In the genomic region with DNA sequence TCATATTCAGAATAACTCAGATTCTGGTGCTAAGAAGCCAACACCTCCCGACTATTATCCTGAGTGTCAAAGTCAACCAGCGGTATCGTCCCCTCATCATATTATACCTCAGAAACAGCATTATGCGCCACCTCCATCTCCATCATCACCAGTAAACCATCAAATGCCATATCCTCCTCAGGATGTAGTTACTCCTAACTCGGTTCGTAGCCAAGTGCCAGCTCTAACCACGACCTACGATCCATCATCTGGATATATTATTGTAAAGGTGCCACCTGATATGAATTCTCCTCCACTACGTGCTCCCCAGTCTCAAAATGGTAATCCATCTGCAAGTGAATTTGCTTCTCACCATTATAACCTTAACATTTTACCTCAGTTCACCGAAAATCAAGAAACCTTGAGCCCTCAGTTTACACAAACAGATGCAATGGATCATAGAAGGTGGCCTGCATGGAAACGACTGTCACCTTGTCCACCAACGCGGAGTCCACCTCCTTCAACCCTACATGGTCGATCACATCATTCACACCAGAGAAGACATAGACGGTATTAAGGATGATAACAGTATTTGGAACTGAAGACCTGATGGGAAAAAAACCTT, we compare ENCODE assay signal across 41 cellular contexts. TPM values are rescaled to one million over a fixed set of nuclear protein-coding genes. Genes with fewer than 3 reads are reported as not detected.
"Had no signal": no experiment of that assay in that cellular context is flagged by ENCODE, and none has a peak within 500 bp of the region (broad histone marks: within the 10 kb centered on the region; RNA-seq: fewer than 3 reads in every experiment).

No MANE protein-coding gene starts in this region.

- DNase-seq: activated effector memory CD4-positive, alpha-beta T cell treated with anti-CD3 and anti-CD28 coated beads, Interleukin-2, amount 50 U/mL, for 16 hours; activated effector memory CD4-positive, alpha-beta T cell treated with Interleukin-2 at 50 U/mL for 16 hours; activated gamma-delta T cell; activated gamma-delta T cell treated with Interleukin-2 at 50 U/mL for 16 hours; activated naive CD4-positive, alpha-beta T cell; activated naive CD4-positive, alpha-beta T cell treated with anti-CD3 and anti-CD28 coated beads for 36 hours; activated naive CD4-positive, alpha-beta T cell treated with anti-CD3 and anti-CD28 coated beads, Interleukin-2, amount 10 ng/mL, durations not matched to agents 7 days and 5 days; activated naive CD4-positive, alpha-beta T cell treated with anti-CD3 and anti-CD28 coated beads, Interleukin-2, amount 50 U/mL, for 16 hours; activated naive CD4-positive, alpha-beta T cell treated with Interleukin-2 at 50 U/mL for 16 hours; activated naive CD8-positive, alpha-beta T cell treated with anti-CD3 and anti-CD28 coated beads for 36 hours; activated naive CD8-positive, alpha-beta T cell treated with anti-CD3 and anti-CD28 coated beads, Interleukin-2, amount 10 ng/mL, durations not matched to agents 7 days and 5 days; activated naive CD8-positive, alpha-beta T cell treated with anti-CD3 and anti-CD28 coated beads, Interleukin-2, amount 50 U/mL, for 24 hours; activated T-cell treated with anti-CD3 and anti-CD28 coated beads, Interleukin-2, amount 50 U/mL, for 24 hours; activated T-cell treated with anti-CD3 and anti-CD28 coated beads, Interleukin-2, amount 50 U/mL, for 4 hours; activated T-cell treated with anti-CD3 and anti-CD28 coated beads, Interleukin-2, amount 50 U/mL, for 48 hours; activated T-cell treated with anti-CD3 and anti-CD28 coated beads, Interleukin-2, amount 50 U/mL, for 72 hours; adrenal gland; amniotic stem cell; amygdala; anterior cingulate cortex; aorta; body of pancreas; brain microvascular endothelial cell; caudate nucleus; central memory CD4-positive, alpha-beta T cell; cerebellar nuclear complex had no signal

- H3K27me3 Mint-ChIP-seq: activated naive CD4-positive, alpha-beta T cell treated with anti-CD3 and anti-CD28 coated beads, Interleukin-2, amount 10 ng/mL, durations not matched to agents 7 days and 5 days; activated naive CD8-positive, alpha-beta T cell; activated naive CD8-positive, alpha-beta T cell treated with anti-CD3 and anti-CD28 coated beads for 36 hours; activated naive CD8-positive, alpha-beta T cell treated with anti-CD3 and anti-CD28 coated beads, Interleukin-2, amount 10 ng/mL, durations not matched to agents 7 days and 5 days; activated T-cell treated with anti-CD3 and anti-CD28 coated beads, Interleukin-2, amount 50 U/mL, for 24 hours; activated T-helper 17 cell treated with anti-CD3 and anti-CD28 coated beads, Interleukin-2, amount 50 U/mL, for 72 hours; central memory CD8-positive, alpha-beta T cell had no signal

- FAIRE-seq: bronchial epithelial cell had no signal

- H3K36me3 ChIP-seq: adrenal gland, ascending aorta, brain microvascular endothelial cell, breast epithelium, cardiac muscle cell had no signal

- H3K4me1 ChIP-seq: adrenal gland, ascending aorta, body of pancreas, breast epithelium had no signal

- H3K27ac ChIP-seq: adrenal gland, ascending aorta, body of pancreas, brain microvascular endothelial cell, breast epithelium, cardiac muscle cell had no signal

- ATAC-seq: activated naive CD4-positive, alpha-beta T cell treated with anti-CD3 and anti-CD28 coated beads, Interleukin-2, amount 50 U/mL, for 72 hours; activated naive CD8-positive, alpha-beta T cell treated with anti-CD3 and anti-CD28 coated beads, Interleukin-2, amount 50 U/mL, for 24 hours; activated T-cell treated with anti-CD3 and anti-CD28 coated beads, Interleukin-2, amount 50 U/mL, for 4 hours; activated T-cell treated with anti-CD3 and anti-CD28 coated beads, Interleukin-2, amount 50 U/mL, for 72 hours; activated T-helper 17 cell treated with anti-CD3 and anti-CD28 coated beads, Interleukin-2, amount 50 U/mL, for 72 hours; body of pancreas had no signal

- H3K4me3 ChIP-seq: adrenal gland, ascending aorta, body of pancreas, breast epithelium, cardiac muscle cell had no signal

- H3K27me3 ChIP-seq: ascending aorta, body of pancreas, brain microvascular endothelial cell, cardiac muscle cell had no signal

- H3K36me3 Mint-ChIP-seq: activated naive CD4-positive, alpha-beta T cell treated with anti-CD3 and anti-CD28 coated beads, Interleukin-2, amount 10 ng/mL, durations not matched to agents 7 days and 5 days; activated naive CD4-positive, alpha-beta T cell treated with anti-CD3 and anti-CD28 coated beads, Interleukin-2, amount 50 U/mL, for 24 hours; activated naive CD4-positive, alpha-beta T cell treated with anti-CD3 and anti-CD28 coated beads, Interleukin-2, amount 50 U/mL, for 72 hours; activated naive CD8-positive, alpha-beta T cell; activated naive CD8-positive, alpha-beta T cell treated with anti-CD3 and anti-CD28 coated beads for 36 hours; activated naive CD8-positive, alpha-beta T cell treated with anti-CD3 and anti-CD28 coated beads, Interleukin-2, amount 10 ng/mL, durations not matched to agents 7 days and 5 days; brain had no signal

- H3K4me3 Mint-ChIP-seq: activated naive CD4-positive, alpha-beta T cell treated with anti-CD3 and anti-CD28 coated beads for 36 hours; activated naive CD4-positive, alpha-beta T cell treated with anti-CD3 and anti-CD28 coated beads, Interleukin-2, amount 10 ng/mL, durations not matched to agents 7 days and 5 days; activated naive CD4-positive, alpha-beta T cell treated with anti-CD3 and anti-CD28 coated beads, Interleukin-2, amount 50 U/mL, for 24 hours; activated naive CD8-positive, alpha-beta T cell; activated naive CD8-positive, alpha-beta T cell treated with anti-CD3 and anti-CD28 coated beads for 36 hours; activated naive CD8-positive, alpha-beta T cell treated with anti-CD3 and anti-CD28 coated beads, Interleukin-2, amount 10 ng/mL, durations not matched to agents 7 days and 5 days; activated naive CD8-positive, alpha-beta T cell treated with anti-CD3 and anti-CD28 coated beads, Interleukin-2, amount 50 U/mL, for 24 hours; activated T-cell treated with anti-CD3 and anti-CD28 coated beads, Interleukin-2, amount 50 U/mL, for 24 hours; activated T-cell treated with anti-CD3 and anti-CD28 coated beads, Interleukin-2, amount 50 U/mL, for 4 hours; activated T-cell treated with anti-CD3 and anti-CD28 coated beads, Interleukin-2, amount 50 U/mL, for 72 hours; activated T-helper 1 cell treated with anti-CD3 and anti-CD28 coated beads, Interleukin-12 subunit alpha, Interleukin-12 subunit beta, Interleukin-2, Interleukin-4 antibody, amounts not matched to agents 30 ng/mL and 10 ng/mL and 1 ng/mL, durations not matched to agents 14 hours and 24 hours and 36 hours; activated T-helper 17 cell treated with anti-CD3 and anti-CD28 coated beads, Interleukin-2, amount 50 U/mL, for 72 hours; brain; central memory CD8-positive, alpha-beta T cell had no signal

- H3K4me1 Mint-ChIP-seq: activated naive CD4-positive, alpha-beta T cell treated with anti-CD3 and anti-CD28 coated beads, Interleukin-2, amount 10 ng/mL, durations not matched to agents 7 days and 5 days; activated naive CD4-positive, alpha-beta T cell treated with anti-CD3 and anti-CD28 coated beads, Interleukin-2, amount 50 U/mL, for 24 hours; activated naive CD8-positive, alpha-beta T cell treated with anti-CD3 and anti-CD28 coated beads for 36 hours; activated naive CD8-positive, alpha-beta T cell treated with anti-CD3 and anti-CD28 coated beads, Interleukin-2, amount 10 ng/mL, durations not matched to agents 7 days and 5 days; activated naive CD8-positive, alpha-beta T cell treated with anti-CD3 and anti-CD28 coated beads, Interleukin-2, amount 50 U/mL, for 24 hours; activated T-helper 17 cell treated with anti-CD3 and anti-CD28 coated beads, Interleukin-2, amount 50 U/mL, for 72 hours; brain; central memory CD8-positive, alpha-beta T cell had no signal

- H3K9me3 Mint-ChIP-seq: activated naive CD4-positive, alpha-beta T cell treated with anti-CD3 and anti-CD28 coated beads for 36 hours; activated naive CD4-positive, alpha-beta T cell treated with anti-CD3 and anti-CD28 coated beads, Interleukin-2, amount 10 ng/mL, durations not matched to agents 7 days and 5 days; activated naive CD4-positive, alpha-beta T cell treated with anti-CD3 and anti-CD28 coated beads, Interleukin-2, amount 50 U/mL, for 24 hours; activated naive CD4-positive, alpha-beta T cell treated with anti-CD3 and anti-CD28 coated beads, Interleukin-2, amount 50 U/mL, for 72 hours; activated naive CD8-positive, alpha-beta T cell treated with anti-CD3 and anti-CD28 coated beads for 36 hours; activated naive CD8-positive, alpha-beta T cell treated with anti-CD3 and anti-CD28 coated beads, Interleukin-2, amount 10 ng/mL, durations not matched to agents 7 days and 5 days; activated T-cell treated with anti-CD3 and anti-CD28 coated beads, Interleukin-2, amount 50 U/mL, for 24 hours; activated T-cell treated with anti-CD3 and anti-CD28 coated beads, Interleukin-2, amount 50 U/mL, for 4 hours; activated T-cell treated with anti-CD3 and anti-CD28 coated beads, Interleukin-2, amount 50 U/mL, for 72 hours; activated T-helper 1 cell treated with anti-CD3 and anti-CD28 coated beads, Interleukin-12 subunit alpha, Interleukin-12 subunit beta, Interleukin-2, Interleukin-4 antibody, amounts not matched to agents 30 ng/mL and 10 ng/mL and 1 ng/mL, durations not matched to agents 14 hours and 24 hours and 36 hours; activated T-helper 17 cell treated with anti-CD3 and anti-CD28 coated beads, Interleukin-2, amount 50 U/mL, for 72 hours; activated T-helper 2 cell treated with anti-CD3 and anti-CD28 coated beads, Interferon-gamma antibody, Interleukin-2, Interleukin-4, amounts not matched to agents 10 μg/mL and 5 μg/mL and 100 μg/mL, durations not matched to agents 14 hours and 24 hours and 36 hours; central memory CD8-positive, alpha-beta T cell had no signal

- H3K27ac Mint-ChIP-seq: activated naive CD4-positive, alpha-beta T cell treated with anti-CD3 and anti-CD28 coated beads for 36 hours; activated naive CD4-positive, alpha-beta T cell treated with anti-CD3 and anti-CD28 coated beads, Interleukin-2, amount 10 ng/mL, durations not matched to agents 7 days and 5 days; activated naive CD4-positive, alpha-beta T cell treated with anti-CD3 and anti-CD28 coated beads, Interleukin-2, amount 50 U/mL, for 24 hours; activated naive CD4-positive, alpha-beta T cell treated with anti-CD3 and anti-CD28 coated beads, Interleukin-2, amount 50 U/mL, for 72 hours; activated naive CD8-positive, alpha-beta T cell; activated naive CD8-positive, alpha-beta T cell treated with anti-CD3 and anti-CD28 coated beads for 36 hours; activated naive CD8-positive, alpha-beta T cell treated with anti-CD3 and anti-CD28 coated beads, Interleukin-2, amount 10 ng/mL, durations not matched to agents 7 days and 5 days; activated naive CD8-positive, alpha-beta T cell treated with anti-CD3 and anti-CD28 coated beads, Interleukin-2, amount 50 U/mL, for 24 hours; activated T-cell treated with anti-CD3 and anti-CD28 coated beads, Interleukin-2, amount 50 U/mL, for 24 hours; activated T-cell treated with anti-CD3 and anti-CD28 coated beads, Interleukin-2, amount 50 U/mL, for 72 hours; activated T-helper 1 cell treated with anti-CD3 and anti-CD28 coated beads, Interleukin-12 subunit alpha, Interleukin-12 subunit beta, Interleukin-2, Interleukin-4 antibody, amounts not matched to agents 30 ng/mL and 10 ng/mL and 1 ng/mL, durations not matched to agents 14 hours and 24 hours and 36 hours; activated T-helper 17 cell treated with anti-CD3 and anti-CD28 coated beads, Interleukin-2, amount 50 U/mL, for 72 hours; activated T-helper 2 cell treated with anti-CD3 and anti-CD28 coated beads, Interferon-gamma antibody, Interleukin-2, Interleukin-4, amounts not matched to agents 10 μg/mL and 5 μg/mL and 100 μg/mL, durations not matched to agents 14 hours and 24 hours and 36 hours; brain had no signal

- H3K9me3 ChIP-seq: adrenal gland, ascending aorta, body of pancreas, breast epithelium had no signal

RNA-seq across cellular contexts. Expression of gene CBLL2, which starts 1.1 kb away (rescaled TPM):
- total RNA-seq: activated naive CD4-positive, alpha-beta T cell treated with anti-CD3 and anti-CD28 coated beads for 36 hours; activated naive CD4-positive, alpha-beta T cell treated with anti-CD3 and anti-CD28 coated beads, Interleukin-2, amount 50 U/mL, for 72 hours; activated naive CD8-positive, alpha-beta T cell treated with anti-CD3 and anti-CD28 coated beads for 36 hours; activated naive CD8-positive, alpha-beta T cell treated with anti-CD3 and anti-CD28 coated beads, Interleukin-2, amount 10 ng/mL, durations not matched to agents 7 days and 5 days; activated T-cell treated with anti-CD3 and anti-CD28 coated beads, Interleukin-2, amount 50 U/mL, for 4 hours; activated T-cell treated with anti-CD3 and anti-CD28 coated beads, Interleukin-2, amount 50 U/mL, for 72 hours; activated T-helper 1 cell treated with anti-CD3 and anti-CD28 coated beads, Interleukin-12 subunit alpha, Interleukin-12 subunit beta, Interleukin-2, Interleukin-4 antibody, amounts not matched to agents 30 ng/mL and 10 ng/mL and 1 ng/mL, durations not matched to agents 14 hours and 24 hours and 36 hours; activated T-helper 17 cell treated with anti-CD3 and anti-CD28 coated beads, Interleukin-2, amount 50 U/mL, for 72 hours; activated T-helper 2 cell treated with anti-CD3 and anti-CD28 coated beads, Interferon-gamma antibody, Interleukin-2, Interleukin-4, amounts not matched to agents 10 μg/mL and 5 μg/mL and 100 μg/mL, durations not matched to agents 14 hours and 24 hours and 36 hours; adrenal gland; aorta; ascending aorta; breast epithelium; bronchial epithelial cell; cardiac muscle cell; cardiac septum; cerebellum; chondrocyte had no signal
